ENCODE assay signal across 8 cellular contexts in genomic region chr2:112645396-112646101, GRCh38. TPM values are rescaled to one million over a fixed set of nuclear protein-coding genes. Genes with fewer than 3 reads are reported as not detected.
DNase-seq lines count a peak whose midpoint lies in the region; ATAC-seq, FAIRE-seq and TF ChIP-seq lines count a peak whose summit lies in the region.

TSS of gene SLC20A1 (plus strand) at chr2:112645939. CDS start at chr2:112646829, 890 bp downstream.

- H3K4me1 ChIP-seq in prostate gland (replicated peaks) (peaks cover 4% of the 10 kb centered on the region), urinary bladder (ENCODE audit: insufficient read depth) (no peaks in the 10 kb centered on the region)

- H3K9me3 ChIP-seq in prostate gland = no peaks in the 10 kb centered on the region

- 1% methylated on average over 53 of the region's 82 CpGs for WGBS in prostate gland
- under 1% methylated on average over 82 of the region's 82 CpGs for WGBS in urinary bladder

- intact Hi-C loops in left cardiac atrium (cut with DNase I) = loop anchor here in 1 of 2 donors (5.0 kb wide), 1 partner anchor 163 kb away; the partner anchor contains the start of gene TTL
- intact Hi-C loops in prostate gland (cut with DNase I) = loop anchor here (2.0 kb wide), 1 partner anchor 61 kb away; the partner anchor contains the start of gene CHCHD5

- DNase-seq in GM12891 (ENCODE audit: insufficient read length, low spot score) = peak; percentile 97
- peak; percentile 90 for DNase-seq in NCI-H1436 (lab: John Stamatoyannopoulos, UW)
- DNase-seq in T-helper 1 cell = peak; percentile 96 to 100 (median 97)
- DNase-seq in amniotic epithelial cell (ENCODE audit: low read depth) = peak; percentile 82
- DNase-seq in left cardiac atrium = peak; percentile 97
- peak; percentile 92 for DNase-seq in prostate gland (ENCODE audit: low spot score)

- FAIRE-seq in GM12891 (lab: Jason Lieb, UNC) = peak; percentile 98

- H3K27me3 ChIP-seq in prostate gland (replicated peaks; ENCODE audit: insufficient read depth) = no peaks in the 10 kb centered on the region

- H3K36me3 ChIP-seq in prostate gland = no peaks in the 10 kb centered on the region
- H3K36me3 ChIP-seq in urinary bladder (ENCODE audit: insufficient read depth) = peaks cover 3% of the 10 kb centered on the region

- TF ChIP-seq CTCF in prostate gland (IDR thresholded peaks at IDR 0.05) = peak in 3 of 4 experiments; percentile 23 to 33 (median 28)

- H3K27ac ChIP-seq in prostate gland (peak within 1 kb of the TSS; percentile 94 to 95), urinary bladder (ENCODE audit: low read depth) (peak within 1 kb of the TSS; percentile 99)

- H3K4me3 ChIP-seq in prostate gland = peak within 1 kb of the TSS; percentile 58 to 79
- H3K4me3 ChIP-seq in urinary bladder (ENCODE audit: low read depth, low read length) = peak within 1 kb of the TSS; percentile 96

- TF ChIP-seq POLR2A in GM12891 (IDR thresholded peaks at IDR 0.05; ENCODE audit: low read depth, low read length) (peak; percentile 98), prostate gland (IDR thresholded peaks at IDR 0.05) (peak; percentile 98)

- ATAC-seq in HG02798 (IDR thresholded peaks at IDR 0.05; ENCODE audit: poor library complexity, unreplicated experiment) (peak; percentile 90), left cardiac atrium (peak; percentile 96 to 97)

TF ChIP-seq in GM12891, 5 proteins besides CTCF, POLR2A, EP300 and RAD21:
- TF ChIP-seq POLR2AphosphoS5 (IDR thresholded peaks at IDR 0.05; ENCODE audit: low read depth, low read length) (peak; percentile 98), POU2F2 (IDR thresholded peaks at IDR 0.05; ENCODE audit: low read depth, low read length) (peak; percentile 62; the same call in 1 of the 2 replicates), TAF1 (IDR thresholded peaks at IDR 0.05; ENCODE audit: low read depth, low read length) (peak; percentile 80), SPI1 (IDR thresholded peaks at IDR 0.05; ENCODE audit: low read depth, low read length) (no peak), PAX5 (IDR thresholded peaks at IDR 0.05; ENCODE audit: insufficient read depth, low read length, severe bottlenecking) (no peak)

RNA-seq across cellular contexts. Expression of gene SLC20A1, which starts in this region (rescaled TPM):
- polyA plus RNA-seq in GM12891 (2012; ENCODE audit: low read depth, missing spikeins) = 21.8 TPM
- 10 to 100 TPM; 15.1 to 38.1 TPM for total RNA-seq in left cardiac atrium
- total RNA-seq in prostate gland = 10 to 100 TPM; 10.7 to 34.1 TPM
- 59.7 TPM for total RNA-seq in urinary bladder
- 19.6 TPM for polyA plus RNA-seq in urinary bladder

Comparison
In these comparisons a context has a peak if more than half of its experiments do, and no peak if none do; other contexts are left out.
1. Peak in every context shown above with its lines: DNase-seq, ATAC-seq, H3K4me3 ChIP-seq and H3K27ac ChIP-seq.